Comparison of ENCODE assay signal across 1 cellular context in genomic region chr12:95117178-95117599, GRCh38.
TF ChIP-seq lines count a peak whose summit lies in the region.

No MANE protein-coding gene starts in this region.

TF ChIP-seq in K562, 482 proteins besides CTCF, POLR2A, EP300 and RAD21 (continued from another document):
- TF ChIP-seq ZNF280B (CRISPR knock-in tag; IDR thresholded peaks at IDR 0.05) (no peak), TBL1XR1 (IDR thresholded peaks at IDR 0.05; ENCODE audit: low read length in 2 of 2) (no peak), MAFG (tag; conservative IDR thresholded peaks at IDR 0.05) (peak; percentile 39; the same call in 1 of the 2 replicates), BDP1 (IDR thresholded peaks at IDR 0.05; ENCODE audit: insufficient read depth, insufficient read length) (no peak), DEAF1 (CRISPR knock-in tag; IDR thresholded peaks at IDR 0.05) (peak; percentile 86), HMG20A (CRISPR knock-in tag; conservative IDR thresholded peaks at IDR 0.05) (no peak), ZBTB26 (CRISPR knock-in tag; IDR thresholded peaks at IDR 0.05) (no peak), POLR2B (IDR thresholded peaks at IDR 0.05; ENCODE audit: low read depth, partially characterized antibody) (no peak), ARID2 (IDR thresholded peaks at IDR 0.05) (peak; percentile 84), ZNF253 (CRISPR knock-in tag; conservative IDR thresholded peaks at IDR 0.05) (no peak), ZNF518B (CRISPR knock-in tag; IDR thresholded peaks at IDR 0.05) (no peak), ZNF431 (CRISPR knock-in tag; IDR thresholded peaks at IDR 0.05) (no peak), TAF7 (tag; IDR thresholded peaks at IDR 0.05) (no peak), BACH1 (tag; IDR thresholded peaks at IDR 0.05) (no peak), SMC3 (conservative IDR thresholded peaks at IDR 0.05; ENCODE audit: insufficient read depth, low read depth, low read length) (peak; percentile 83), BMI1 (IDR thresholded peaks at IDR 0.05; ENCODE audit: low read length) (no peak), MECOM (CRISPR knock-in tag; IDR thresholded peaks at IDR 0.05) (no peak), ZNF507 (tag; conservative IDR thresholded peaks at IDR 0.05) (no peak), U2AF2 (optimal IDR thresholded peaks at IDR 0.05; ENCODE audit: low read depth, low read length) (no peak), CBX5 (IDR thresholded peaks at IDR 0.05; ENCODE audit: borderline replicate concordance, low read depth) (no peak), ARID3A (IDR thresholded peaks at IDR 0.05; ENCODE audit: borderline replicate concordance, low read depth, low read length) (peak; percentile 61; the same call in 1 of the 2 replicates), USF1 (CRISPR knock-in tag; IDR thresholded peaks at IDR 0.05) (no peak)
- TF ChIP-seq, protein P1, sequence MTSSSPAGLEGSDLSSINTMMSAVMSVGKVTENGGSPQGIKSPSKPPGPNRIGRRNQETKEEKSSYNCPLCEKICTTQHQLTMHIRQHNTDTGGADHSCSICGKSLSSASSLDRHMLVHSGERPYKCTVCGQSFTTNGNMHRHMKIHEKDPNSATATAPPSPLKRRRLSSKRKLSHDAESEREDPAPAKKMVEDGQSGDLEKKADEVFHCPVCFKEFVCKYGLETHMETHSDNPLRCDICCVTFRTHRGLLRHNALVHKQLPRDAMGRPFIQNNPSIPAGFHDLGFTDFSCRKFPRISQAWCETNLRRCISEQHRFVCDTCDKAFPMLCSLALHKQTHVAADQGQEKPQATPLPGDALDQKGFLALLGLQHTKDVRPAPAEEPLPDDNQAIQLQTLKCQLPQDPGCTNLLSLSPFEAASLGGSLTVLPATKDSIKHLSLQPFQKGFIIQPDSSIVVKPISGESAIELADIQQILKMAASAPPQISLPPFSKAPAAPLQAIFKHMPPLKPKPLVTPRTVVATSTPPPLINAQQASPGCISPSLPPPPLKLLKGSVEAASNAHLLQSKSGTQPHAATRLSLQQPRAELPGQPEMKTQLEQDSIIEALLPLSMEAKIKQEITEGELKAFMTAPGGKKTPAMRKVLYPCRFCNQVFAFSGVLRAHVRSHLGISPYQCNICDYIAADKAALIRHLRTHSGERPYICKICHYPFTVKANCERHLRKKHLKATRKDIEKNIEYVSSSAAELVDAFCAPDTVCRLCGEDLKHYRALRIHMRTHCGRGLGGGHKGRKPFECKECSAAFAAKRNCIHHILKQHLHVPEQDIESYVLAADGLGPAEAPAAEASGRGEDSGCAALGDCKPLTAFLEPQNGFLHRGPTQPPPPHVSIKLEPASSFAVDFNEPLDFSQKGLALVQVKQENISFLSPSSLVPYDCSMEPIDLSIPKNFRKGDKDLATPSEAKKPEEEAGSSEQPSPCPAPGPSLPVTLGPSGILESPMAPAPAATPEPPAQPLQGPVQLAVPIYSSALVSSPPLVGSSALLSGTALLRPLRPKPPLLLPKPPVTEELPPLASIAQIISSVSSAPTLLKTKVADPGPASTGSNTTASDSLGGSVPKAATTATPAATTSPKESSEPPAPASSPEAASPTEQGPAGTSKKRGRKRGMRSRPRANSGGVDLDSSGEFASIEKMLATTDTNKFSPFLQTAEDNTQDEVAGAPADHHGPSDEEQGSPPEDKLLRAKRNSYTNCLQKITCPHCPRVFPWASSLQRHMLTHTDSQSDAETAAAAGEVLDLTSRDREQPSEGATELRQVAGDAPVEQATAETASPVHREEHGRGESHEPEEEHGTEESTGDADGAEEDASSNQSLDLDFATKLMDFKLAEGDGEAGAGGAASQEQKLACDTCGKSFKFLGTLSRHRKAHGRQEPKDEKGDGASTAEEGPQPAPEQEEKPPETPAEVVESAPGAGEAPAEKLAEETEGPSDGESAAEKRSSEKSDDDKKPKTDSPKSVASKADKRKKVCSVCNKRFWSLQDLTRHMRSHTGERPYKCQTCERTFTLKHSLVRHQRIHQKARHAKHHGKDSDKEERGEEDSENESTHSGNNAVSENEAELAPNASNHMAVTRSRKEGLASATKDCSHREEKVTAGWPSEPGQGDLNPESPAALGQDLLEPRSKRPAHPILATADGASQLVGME (CRISPR knock-in tag; IDR thresholded peaks at IDR 0.05) = no peak
